In genomic region chr17:21408766-21409300, GRCh38 we compare ENCODE assay signal across 2 cellular contexts. TPM values are rescaled to one million over a fixed set of nuclear protein-coding genes. Genes with fewer than 3 reads are reported as not detected.
"Had no signal": no experiment of that assay in that cellular context is flagged by ENCODE, and none has a peak within 500 bp of the region (broad histone marks: within the 10 kb centered on the region; RNA-seq: fewer than 3 reads in every experiment).

No MANE protein-coding gene starts in this region.

RNA-seq across cellular contexts. Expression of gene KCNJ12, which starts 32.7 kb away (rescaled TPM):
- total RNA-seq: HT-29, MCF 10A had no signal
